16 cellular contexts compared by ENCODE assay signal in genomic region chr4:108033348-108033747, GRCh38.
"Had no signal": no experiment of that assay in that cellular context is flagged by ENCODE, and none has a peak within 500 bp of the region (broad histone marks: within the 10 kb centered on the region; RNA-seq: fewer than 3 reads in every experiment).

No MANE protein-coding gene starts in this region.

- H3K27me3 ChIP-seq: esophagus muscularis mucosa, thyroid gland had no signal

- H3K9me3 Mint-ChIP-seq: activated T-cell treated with anti-CD3 and anti-CD28 coated beads, Interleukin-2, amount 50 U/mL, for 4 hours; nephron progenitor cell had no signal

- H3K4me1 ChIP-seq: thyroid gland had no signal

- DNase-seq: activated CD8-positive, alpha-beta memory T cell treated with anti-CD3 and anti-CD28 coated beads, Interleukin-2, amount 50 U/mL, for 4 hours; activated effector memory CD4-positive, alpha-beta T cell treated with Interleukin-2 at 50 U/mL for 16 hours; activated naive CD4-positive, alpha-beta T cell treated with anti-CD3 and anti-CD28 coated beads, Interleukin-2, amount 50 U/mL, for 16 hours; activated T-cell treated with anti-CD3 and anti-CD28 coated beads, Interleukin-2, amount 50 U/mL, for 4 hours; amniotic stem cell; dermis blood vessel endothelial cell; effector memory CD4-positive, alpha-beta T cell; left cardiac atrium; nephron progenitor cell; nucleus accumbens; posterior cingulate gyrus; stimulated activated CD8-positive, alpha-beta memory T cell treated with anti-CD3 and anti-CD28 coated beads, Interleukin-4, amount 100 ng/mL, for 48 hours; stimulated activated naive CD4-positive, alpha-beta T cell; thyroid gland had no signal

- ATAC-seq: activated T-cell treated with anti-CD3 and anti-CD28 coated beads, Interleukin-2, amount 50 U/mL, for 4 hours had no signal

- H3K4me3 Mint-ChIP-seq: activated T-cell treated with anti-CD3 and anti-CD28 coated beads, Interleukin-2, amount 50 U/mL, for 4 hours; nephron progenitor cell had no signal

- H3K27ac Mint-ChIP-seq: nephron progenitor cell had no signal

- H3K27ac ChIP-seq: esophagus muscularis mucosa, thyroid gland had no signal

- H3K9me3 ChIP-seq: esophagus muscularis mucosa, thyroid gland had no signal

- H3K4me3 ChIP-seq: esophagus muscularis mucosa, lung, thyroid gland had no signal
